8 cellular contexts compared by ENCODE assay signal in genomic region chr9:23826120-23826629, GRCh38.
DNase-seq lines count a peak whose midpoint lies in the region; ATAC-seq and TF ChIP-seq lines count a peak whose summit lies in the region.

ELAVL2 (minus strand) TSS chr9:23826240; CDS start chr9:23762234, 64,006 bp downstream.

- H3K4me3 Mint-ChIP-seq in effector memory CD8-positive, alpha-beta T cell = no peak within 1 kb of the TSS

- H3K4me1 Mint-ChIP-seq in effector memory CD8-positive, alpha-beta T cell (ENCODE audit: low read depth in 2 of 2) = no peaks in the 10 kb centered on the region

- H3K9me3 Mint-ChIP-seq in effector memory CD8-positive, alpha-beta T cell = peaks cover 0 to 2% of the 10 kb centered on the region in 2 donors

- peak; percentile 44 for ATAC-seq in effector memory CD8-positive, alpha-beta T cell (replicated peaks)

- H3K27me3 Mint-ChIP-seq in effector memory CD8-positive, alpha-beta T cell = peaks cover 6 to 34% of the 10 kb centered on the region in 2 donors

- no peaks in the 10 kb centered on the region for H3K36me3 Mint-ChIP-seq in effector memory CD8-positive, alpha-beta T cell (ENCODE audit: insufficient read depth)

- no peak within 1 kb of the TSS for H3K27ac Mint-ChIP-seq in effector memory CD8-positive, alpha-beta T cell

- H3K4me3 ChIP-seq in WI38 (ENCODE audit: low read depth, low read length) = 0 out of 2 replicates have a peak within 1 kb of the TSS, but pooled peaks have one; percentile 4

- TF ChIP-seq CTCF in WI38 (IDR thresholded peaks at IDR 0.05; ENCODE audit: low read depth, low read length) (no peak), GM20000 (IDR thresholded peaks at IDR 0.05; ENCODE audit: extremely low read depth, missing control alignments) (no peak)

- DNase-seq in Ammon's horn (ENCODE audit: low spot score) (peak; percentile 94), HPDE6-E6E7 (ENCODE audit: extremely low spot score) (peak; percentile 84), left kidney (ENCODE audit: low read depth, low spot score) (peak; percentile 100), DMS 273 treated with DMSO at 0.1 percent for 48 hours (lab: John Stamatoyannopoulos, UW) (no peak), GM20000 (ENCODE audit: low spot score) (no peak)
- no peak for DNase-seq in effector memory CD8-positive, alpha-beta T cell
- peak; percentile 11 to 14 for DNase-seq in stimulated activated CD4-positive, alpha-beta T cell treated with anti-CD3 and anti-CD28 coated beads, Interleukin-15, amount 100 ng/mL, for 48 hours (ENCODE audit: low read depth in 2 of 2)

Comparison
In these comparisons a context has a peak if more than half of its experiments do, and no peak if none do; other contexts are left out.
1. DNase-seq: peak in Ammon's horn (single experiment), HPDE6-E6E7 (single experiment), left kidney (single experiment) and stimulated activated CD4-positive, alpha-beta T cell treated with anti-CD3 and anti-CD28 coated beads, Interleukin-15, amount 100 ng/mL, for 48 hours (2 of 2); none in effector memory CD8-positive, alpha-beta T cell (0 of 3), DMS 273 treated with DMSO at 0.1 percent for 48 hours (single experiment) and GM20000 (single experiment).